In the genomic region with DNA sequence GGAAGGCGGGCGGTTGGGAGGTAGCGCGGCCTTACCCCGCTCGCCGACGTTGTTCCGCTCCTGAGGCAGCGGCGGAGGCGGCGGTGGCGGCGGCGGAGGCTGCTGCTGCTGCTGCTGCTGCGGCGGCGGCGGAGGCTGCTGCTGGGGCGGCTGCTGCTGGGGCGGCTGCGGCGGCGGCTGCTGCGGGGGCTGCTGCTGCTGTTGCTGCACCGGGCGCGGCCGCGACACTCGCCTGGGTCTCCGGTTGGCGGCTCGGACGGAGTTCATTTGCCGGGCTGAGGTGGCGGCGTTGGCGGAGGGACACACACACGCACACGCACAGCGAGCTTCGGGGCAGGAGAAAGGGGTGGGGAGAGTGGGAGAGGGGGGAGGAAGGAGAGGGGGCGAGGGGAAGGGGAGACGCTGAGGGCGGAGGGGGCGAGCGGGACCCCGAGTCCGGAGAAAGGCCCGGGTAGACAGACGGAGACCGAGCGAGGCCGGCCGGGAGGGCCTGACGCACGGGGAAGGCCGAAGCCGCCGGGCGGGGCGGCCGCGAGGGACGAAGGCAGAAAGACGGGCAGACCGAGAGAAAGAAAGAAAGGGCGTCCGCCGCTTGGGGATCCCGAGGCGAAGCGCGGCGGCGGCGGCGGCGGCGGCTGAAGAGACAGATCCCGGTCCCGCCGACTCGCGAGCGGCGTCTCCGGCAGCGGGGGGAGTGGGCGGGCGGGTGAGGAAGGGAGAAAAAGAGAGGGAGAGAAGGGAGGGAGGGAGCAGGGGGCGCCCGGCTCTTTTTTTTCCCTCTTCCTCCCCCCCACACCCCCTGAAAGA, we compare ENCODE assay signal across 1 cellular context.
TF ChIP-seq lines count a peak whose summit lies in the region.

No MANE protein-coding gene starts in this region.

TF ChIP-seq in K562, 482 proteins besides CTCF, POLR2A, EP300 and RAD21 (continued from another document and continues in another):
- TF ChIP-seq ZNF449 (CRISPR knock-in tag; IDR thresholded peaks at IDR 0.05) (no peak), SAFB (IDR thresholded peaks at IDR 0.05; ENCODE audit: borderline replicate concordance, low read depth, low read length) (no peak), KDM4B (IDR thresholded peaks at IDR 0.05; ENCODE audit: borderline replicate concordance in 2 of 2, low read depth in 1 of 2) (peak in 1 of 2 experiments; percentile 0; a peak in 1 of 4 replicates), PHF21A (IDR thresholded peaks at IDR 0.05; ENCODE audit: borderline replicate concordance, low read depth) (no peak), SIN3B (IDR thresholded peaks at IDR 0.05; ENCODE audit: low read depth) (no peak), TEAD1 (CRISPR knock-in tag; IDR thresholded peaks at IDR 0.05) (peak in 1 of 2 experiments; percentile 42; a peak in 1 of 4 replicates), CC2D1A (IDR thresholded peaks at IDR 0.05) (no peak), NFRKB (IDR thresholded peaks at IDR 0.05; ENCODE audit: low read depth) (0 out of 2 replicates have a peak, but pooled peaks have one; percentile 13), ETS1 (conservative IDR thresholded peaks at IDR 0.05; ENCODE audit: control insufficient read depth, low read depth, low read length) (0 out of 2 replicates have a peak, but pooled peaks have one; percentile 9), EGR1 (conservative IDR thresholded peaks at IDR 0.05) (peak; percentile 10), ZBTB8A (IDR thresholded peaks at IDR 0.05; ENCODE audit: partially characterized antibody) (no peak), E4F1 (CRISPR knock-in tag; IDR thresholded peaks at IDR 0.05; ENCODE audit: borderline replicate concordance) (no peak), ZBTB26 (CRISPR knock-in tag; IDR thresholded peaks at IDR 0.05) (no peak), POLR2AphosphoS2 (IDR thresholded peaks at IDR 0.05; ENCODE audit: low read length) (no peak)
- TF ChIP-seq, protein P1, sequence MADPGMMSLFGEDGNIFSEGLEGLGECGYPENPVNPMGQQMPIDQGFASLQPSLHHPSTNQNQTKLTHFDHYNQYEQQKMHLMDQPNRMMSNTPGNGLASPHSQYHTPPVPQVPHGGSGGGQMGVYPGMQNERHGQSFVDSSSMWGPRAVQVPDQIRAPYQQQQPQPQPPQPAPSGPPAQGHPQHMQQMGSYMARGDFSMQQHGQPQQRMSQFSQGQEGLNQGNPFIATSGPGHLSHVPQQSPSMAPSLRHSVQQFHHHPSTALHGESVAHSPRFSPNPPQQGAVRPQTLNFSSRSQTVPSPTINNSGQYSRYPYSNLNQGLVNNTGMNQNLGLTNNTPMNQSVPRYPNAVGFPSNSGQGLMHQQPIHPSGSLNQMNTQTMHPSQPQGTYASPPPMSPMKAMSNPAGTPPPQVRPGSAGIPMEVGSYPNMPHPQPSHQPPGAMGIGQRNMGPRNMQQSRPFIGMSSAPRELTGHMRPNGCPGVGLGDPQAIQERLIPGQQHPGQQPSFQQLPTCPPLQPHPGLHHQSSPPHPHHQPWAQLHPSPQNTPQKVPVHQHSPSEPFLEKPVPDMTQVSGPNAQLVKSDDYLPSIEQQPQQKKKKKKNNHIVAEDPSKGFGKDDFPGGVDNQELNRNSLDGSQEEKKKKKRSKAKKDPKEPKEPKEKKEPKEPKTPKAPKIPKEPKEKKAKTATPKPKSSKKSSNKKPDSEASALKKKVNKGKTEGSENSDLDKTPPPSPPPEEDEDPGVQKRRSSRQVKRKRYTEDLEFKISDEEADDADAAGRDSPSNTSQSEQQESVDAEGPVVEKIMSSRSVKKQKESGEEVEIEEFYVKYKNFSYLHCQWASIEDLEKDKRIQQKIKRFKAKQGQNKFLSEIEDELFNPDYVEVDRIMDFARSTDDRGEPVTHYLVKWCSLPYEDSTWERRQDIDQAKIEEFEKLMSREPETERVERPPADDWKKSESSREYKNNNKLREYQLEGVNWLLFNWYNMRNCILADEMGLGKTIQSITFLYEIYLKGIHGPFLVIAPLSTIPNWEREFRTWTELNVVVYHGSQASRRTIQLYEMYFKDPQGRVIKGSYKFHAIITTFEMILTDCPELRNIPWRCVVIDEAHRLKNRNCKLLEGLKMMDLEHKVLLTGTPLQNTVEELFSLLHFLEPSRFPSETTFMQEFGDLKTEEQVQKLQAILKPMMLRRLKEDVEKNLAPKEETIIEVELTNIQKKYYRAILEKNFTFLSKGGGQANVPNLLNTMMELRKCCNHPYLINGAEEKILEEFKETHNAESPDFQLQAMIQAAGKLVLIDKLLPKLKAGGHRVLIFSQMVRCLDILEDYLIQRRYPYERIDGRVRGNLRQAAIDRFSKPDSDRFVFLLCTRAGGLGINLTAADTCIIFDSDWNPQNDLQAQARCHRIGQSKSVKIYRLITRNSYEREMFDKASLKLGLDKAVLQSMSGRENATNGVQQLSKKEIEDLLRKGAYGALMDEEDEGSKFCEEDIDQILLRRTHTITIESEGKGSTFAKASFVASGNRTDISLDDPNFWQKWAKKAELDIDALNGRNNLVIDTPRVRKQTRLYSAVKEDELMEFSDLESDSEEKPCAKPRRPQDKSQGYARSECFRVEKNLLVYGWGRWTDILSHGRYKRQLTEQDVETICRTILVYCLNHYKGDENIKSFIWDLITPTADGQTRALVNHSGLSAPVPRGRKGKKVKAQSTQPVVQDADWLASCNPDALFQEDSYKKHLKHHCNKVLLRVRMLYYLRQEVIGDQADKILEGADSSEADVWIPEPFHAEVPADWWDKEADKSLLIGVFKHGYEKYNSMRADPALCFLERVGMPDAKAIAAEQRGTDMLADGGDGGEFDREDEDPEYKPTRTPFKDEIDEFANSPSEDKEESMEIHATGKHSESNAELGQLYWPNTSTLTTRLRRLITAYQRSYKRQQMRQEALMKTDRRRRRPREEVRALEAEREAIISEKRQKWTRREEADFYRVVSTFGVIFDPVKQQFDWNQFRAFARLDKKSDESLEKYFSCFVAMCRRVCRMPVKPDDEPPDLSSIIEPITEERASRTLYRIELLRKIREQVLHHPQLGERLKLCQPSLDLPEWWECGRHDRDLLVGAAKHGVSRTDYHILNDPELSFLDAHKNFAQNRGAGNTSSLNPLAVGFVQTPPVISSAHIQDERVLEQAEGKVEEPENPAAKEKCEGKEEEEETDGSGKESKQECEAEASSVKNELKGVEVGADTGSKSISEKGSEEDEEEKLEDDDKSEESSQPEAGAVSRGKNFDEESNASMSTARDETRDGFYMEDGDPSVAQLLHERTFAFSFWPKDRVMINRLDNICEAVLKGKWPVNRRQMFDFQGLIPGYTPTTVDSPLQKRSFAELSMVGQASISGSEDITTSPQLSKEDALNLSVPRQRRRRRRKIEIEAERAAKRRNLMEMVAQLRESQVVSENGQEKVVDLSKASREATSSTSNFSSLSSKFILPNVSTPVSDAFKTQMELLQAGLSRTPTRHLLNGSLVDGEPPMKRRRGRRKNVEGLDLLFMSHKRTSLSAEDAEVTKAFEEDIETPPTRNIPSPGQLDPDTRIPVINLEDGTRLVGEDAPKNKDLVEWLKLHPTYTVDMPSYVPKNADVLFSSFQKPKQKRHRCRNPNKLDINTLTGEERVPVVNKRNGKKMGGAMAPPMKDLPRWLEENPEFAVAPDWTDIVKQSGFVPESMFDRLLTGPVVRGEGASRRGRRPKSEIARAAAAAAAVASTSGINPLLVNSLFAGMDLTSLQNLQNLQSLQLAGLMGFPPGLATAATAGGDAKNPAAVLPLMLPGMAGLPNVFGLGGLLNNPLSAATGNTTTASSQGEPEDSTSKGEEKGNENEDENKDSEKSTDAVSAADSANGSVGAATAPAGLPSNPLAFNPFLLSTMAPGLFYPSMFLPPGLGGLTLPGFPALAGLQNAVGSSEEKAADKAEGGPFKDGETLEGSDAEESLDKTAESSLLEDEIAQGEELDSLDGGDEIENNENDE (IDR thresholded peaks at IDR 0.05; ENCODE audit: low read depth, low read length): no peak
- TF ChIP-seq, protein P2, sequence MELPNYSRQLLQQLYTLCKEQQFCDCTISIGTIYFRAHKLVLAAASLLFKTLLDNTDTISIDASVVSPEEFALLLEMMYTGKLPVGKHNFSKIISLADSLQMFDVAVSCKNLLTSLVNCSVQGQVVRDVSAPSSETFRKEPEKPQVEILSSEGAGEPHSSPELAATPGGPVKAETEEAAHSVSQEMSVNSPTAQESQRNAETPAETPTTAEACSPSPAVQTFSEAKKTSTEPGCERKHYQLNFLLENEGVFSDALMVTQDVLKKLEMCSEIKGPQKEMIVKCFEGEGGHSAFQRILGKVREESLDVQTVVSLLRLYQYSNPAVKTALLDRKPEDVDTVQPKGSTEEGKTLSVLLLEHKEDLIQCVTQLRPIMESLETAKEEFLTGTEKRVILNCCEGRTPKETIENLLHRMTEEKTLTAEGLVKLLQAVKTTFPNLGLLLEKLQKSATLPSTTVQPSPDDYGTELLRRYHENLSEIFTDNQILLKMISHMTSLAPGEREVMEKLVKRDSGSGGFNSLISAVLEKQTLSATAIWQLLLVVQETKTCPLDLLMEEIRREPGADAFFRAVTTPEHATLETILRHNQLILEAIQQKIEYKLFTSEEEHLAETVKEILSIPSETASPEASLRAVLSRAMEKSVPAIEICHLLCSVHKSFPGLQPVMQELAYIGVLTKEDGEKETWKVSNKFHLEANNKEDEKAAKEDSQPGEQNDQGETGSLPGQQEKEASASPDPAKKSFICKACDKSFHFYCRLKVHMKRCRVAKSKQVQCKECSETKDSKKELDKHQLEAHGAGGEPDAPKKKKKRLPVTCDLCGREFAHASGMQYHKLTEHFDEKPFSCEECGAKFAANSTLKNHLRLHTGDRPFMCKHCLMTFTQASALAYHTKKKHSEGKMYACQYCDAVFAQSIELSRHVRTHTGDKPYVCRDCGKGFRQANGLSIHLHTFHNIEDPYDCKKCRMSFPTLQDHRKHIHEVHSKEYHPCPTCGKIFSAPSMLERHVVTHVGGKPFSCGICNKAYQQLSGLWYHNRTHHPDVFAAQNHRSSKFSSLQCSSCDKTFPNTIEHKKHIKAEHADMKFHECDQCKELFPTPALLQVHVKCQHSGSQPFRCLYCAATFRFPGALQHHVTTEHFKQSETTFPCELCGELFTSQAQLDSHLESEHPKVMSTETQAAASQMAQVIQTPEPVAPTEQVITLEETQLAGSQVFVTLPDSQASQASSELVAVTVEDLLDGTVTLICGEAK (IDR thresholded peaks at IDR 0.05): no peak
- TF ChIP-seq, protein P2 (CRISPR knock-in tag; IDR thresholded peaks at IDR 0.05): no peak
